ENCODE assay signal across 1 cellular context in genomic region chr17:57259817-57260216, GRCh38.
TF ChIP-seq lines count a peak whose summit lies in the region.

No MANE protein-coding gene starts in this region.

TF ChIP-seq in GM12878, 131 proteins besides CTCF, POLR2A, EP300 and RAD21:
- no peak for TF ChIP-seq MYC (IDR thresholded peaks at IDR 0.05; ENCODE audit: insufficient read depth, insufficient read length, insufficient replicate concordance, low read length, severe bottlenecking)
- no peak for TF ChIP-seq BHLHE40 (IDR thresholded peaks at IDR 0.05; ENCODE audit: borderline replicate concordance in 1 of 2, low read depth in 2 of 2, low read length in 1 of 2)
- TF ChIP-seq NR2C1 (IDR thresholded peaks at IDR 0.05), result no peak
- TF ChIP-seq, protein P1, sequence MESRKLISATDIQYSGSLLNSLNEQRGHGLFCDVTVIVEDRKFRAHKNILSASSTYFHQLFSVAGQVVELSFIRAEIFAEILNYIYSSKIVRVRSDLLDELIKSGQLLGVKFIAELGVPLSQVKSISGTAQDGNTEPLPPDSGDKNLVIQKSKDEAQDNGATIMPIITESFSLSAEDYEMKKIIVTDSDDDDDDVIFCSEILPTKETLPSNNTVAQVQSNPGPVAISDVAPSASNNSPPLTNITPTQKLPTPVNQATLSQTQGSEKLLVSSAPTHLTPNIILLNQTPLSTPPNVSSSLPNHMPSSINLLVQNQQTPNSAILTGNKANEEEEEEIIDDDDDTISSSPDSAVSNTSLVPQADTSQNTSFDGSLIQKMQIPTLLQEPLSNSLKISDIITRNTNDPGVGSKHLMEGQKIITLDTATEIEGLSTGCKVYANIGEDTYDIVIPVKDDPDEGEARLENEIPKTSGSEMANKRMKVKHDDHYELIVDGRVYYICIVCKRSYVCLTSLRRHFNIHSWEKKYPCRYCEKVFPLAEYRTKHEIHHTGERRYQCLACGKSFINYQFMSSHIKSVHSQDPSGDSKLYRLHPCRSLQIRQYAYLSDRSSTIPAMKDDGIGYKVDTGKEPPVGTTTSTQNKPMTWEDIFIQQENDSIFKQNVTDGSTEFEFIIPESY (IDR thresholded peaks at IDR 0.05), result no peak
- TF ChIP-seq TAF1 (IDR thresholded peaks at IDR 0.05; ENCODE audit: borderline replicate concordance, low read depth, low read length), result no peak
- TF ChIP-seq, protein P2, sequence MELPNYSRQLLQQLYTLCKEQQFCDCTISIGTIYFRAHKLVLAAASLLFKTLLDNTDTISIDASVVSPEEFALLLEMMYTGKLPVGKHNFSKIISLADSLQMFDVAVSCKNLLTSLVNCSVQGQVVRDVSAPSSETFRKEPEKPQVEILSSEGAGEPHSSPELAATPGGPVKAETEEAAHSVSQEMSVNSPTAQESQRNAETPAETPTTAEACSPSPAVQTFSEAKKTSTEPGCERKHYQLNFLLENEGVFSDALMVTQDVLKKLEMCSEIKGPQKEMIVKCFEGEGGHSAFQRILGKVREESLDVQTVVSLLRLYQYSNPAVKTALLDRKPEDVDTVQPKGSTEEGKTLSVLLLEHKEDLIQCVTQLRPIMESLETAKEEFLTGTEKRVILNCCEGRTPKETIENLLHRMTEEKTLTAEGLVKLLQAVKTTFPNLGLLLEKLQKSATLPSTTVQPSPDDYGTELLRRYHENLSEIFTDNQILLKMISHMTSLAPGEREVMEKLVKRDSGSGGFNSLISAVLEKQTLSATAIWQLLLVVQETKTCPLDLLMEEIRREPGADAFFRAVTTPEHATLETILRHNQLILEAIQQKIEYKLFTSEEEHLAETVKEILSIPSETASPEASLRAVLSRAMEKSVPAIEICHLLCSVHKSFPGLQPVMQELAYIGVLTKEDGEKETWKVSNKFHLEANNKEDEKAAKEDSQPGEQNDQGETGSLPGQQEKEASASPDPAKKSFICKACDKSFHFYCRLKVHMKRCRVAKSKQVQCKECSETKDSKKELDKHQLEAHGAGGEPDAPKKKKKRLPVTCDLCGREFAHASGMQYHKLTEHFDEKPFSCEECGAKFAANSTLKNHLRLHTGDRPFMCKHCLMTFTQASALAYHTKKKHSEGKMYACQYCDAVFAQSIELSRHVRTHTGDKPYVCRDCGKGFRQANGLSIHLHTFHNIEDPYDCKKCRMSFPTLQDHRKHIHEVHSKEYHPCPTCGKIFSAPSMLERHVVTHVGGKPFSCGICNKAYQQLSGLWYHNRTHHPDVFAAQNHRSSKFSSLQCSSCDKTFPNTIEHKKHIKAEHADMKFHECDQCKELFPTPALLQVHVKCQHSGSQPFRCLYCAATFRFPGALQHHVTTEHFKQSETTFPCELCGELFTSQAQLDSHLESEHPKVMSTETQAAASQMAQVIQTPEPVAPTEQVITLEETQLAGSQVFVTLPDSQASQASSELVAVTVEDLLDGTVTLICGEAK (IDR thresholded peaks at IDR 0.05; ENCODE audit: borderline replicate concordance), result no peak
- TF ChIP-seq CREM (IDR thresholded peaks at IDR 0.05; ENCODE audit: low read depth), result no peak
- TF ChIP-seq EZH2 (IDR thresholded peaks at IDR 0.05; ENCODE audit: borderline replicate concordance, control insufficient read depth, low read depth, low read length), result no peak
- no peak for TF ChIP-seq SREBF2 (IDR thresholded peaks at IDR 0.05; ENCODE audit: low read length)
